In genomic region chr15:85771781-85772445, GRCh38 we compare ENCODE assay signal across 11 cellular contexts. TPM values are rescaled to one million over a fixed set of nuclear protein-coding genes. Genes with fewer than 3 reads are reported as not detected.
DNase-seq lines count a peak whose midpoint lies in the region; ATAC-seq and TF ChIP-seq lines count a peak whose summit lies in the region.
"Had no signal": no experiment of that assay in that cellular context is flagged by ENCODE, and none has a peak within 500 bp of the region (broad histone marks: within the 10 kb centered on the region; RNA-seq: fewer than 3 reads in every experiment).

No MANE protein-coding gene starts in this region.

- H3K9me3 ChIP-seq in esophagus squamous epithelium, result no peaks in the 10 kb centered on the region
- no peaks in the 10 kb centered on the region for H3K9me3 ChIP-seq in lung (ENCODE audit: control insufficient read depth in 2 of 2, insufficient read depth in 1 of 2, low read length in 1 of 2)
- no peaks in the 10 kb centered on the region for H3K9me3 ChIP-seq in subcutaneous abdominal adipose tissue (ENCODE audit: control insufficient read depth in 5 of 5, low read length in 5 of 5)

- WGBS in esophagus squamous epithelium, 2 donors, result 56 to 69% methylated on average over 9 to 12 of the region's 13 CpGs
- WGBS in lung, 2 donors, result 46 to 56% methylated on average over 13 of the region's 13 CpGs

- peaks cover 17% of the 10 kb centered on the region for H3K4me1 Mint-ChIP-seq in type B pancreatic cell (ENCODE audit: unreplicated experiment)

- H3K4me3 Mint-ChIP-seq in type B pancreatic cell, result no peak overlapping the region
- H3K4me3 Mint-ChIP-seq: mesothelial cell of epicardium had no signal

- H3K27ac Mint-ChIP-seq in type B pancreatic cell, result no peak overlapping the region

- peak overlapping the region in 4 of 5 donors; percentile 11 to 68 (median 44) for H3K9ac ChIP-seq in subcutaneous abdominal adipose tissue (ENCODE audit: low read length in 5 of 5)

- ATAC-seq in lung (ENCODE audit: insufficient read depth, low FRiP score) (peak; percentile 44), GM19463 (IDR thresholded peaks at IDR 0.05; ENCODE audit: unreplicated experiment) (no peak)

- H3K27me3 ChIP-seq in esophagus squamous epithelium (no peaks in the 10 kb centered on the region), lung (ENCODE audit: control insufficient read depth, insufficient read depth) (no peaks in the 10 kb centered on the region), subcutaneous abdominal adipose tissue (ENCODE audit: control insufficient read depth in 5 of 5, insufficient read depth in 4 of 5, low read length in 5 of 5) (no peaks in the 10 kb centered on the region)

- H3K36me3 Mint-ChIP-seq in type B pancreatic cell, result no peaks in the 10 kb centered on the region

- no peak for TF ChIP-seq CTCF in esophagus squamous epithelium (IDR thresholded peaks at IDR 0.05)
- no peak for TF ChIP-seq CTCF in lung (IDR thresholded peaks at IDR 0.05; ENCODE audit: control extremely low read depth, extremely low read depth)
- no peak for TF ChIP-seq CTCF in type B pancreatic cell (conservative IDR thresholded peaks at IDR 0.05)

- H3K36me3 ChIP-seq in esophagus squamous epithelium (peaks cover 0 to 23% (median 0%) of the 10 kb centered on the region in 3 donors), lung (ENCODE audit: control insufficient read depth in 2 of 2, insufficient read depth in 2 of 2, low read length in 2 of 2) (peaks cover 0 to 2% of the 10 kb centered on the region in 2 donors), subcutaneous abdominal adipose tissue (ENCODE audit: control insufficient read depth in 5 of 5, insufficient read depth in 5 of 5, low read length in 5 of 5) (peaks cover 0 to 19% (median 8%) of the 10 kb centered on the region in 5 donors)

- intact Hi-C loops in esophagus squamous epithelium (cut with DNase I), result no loop called here

- TF ChIP-seq POLR2A in esophagus squamous epithelium (IDR thresholded peaks at IDR 0.05), result no peak

- H3K4me1 ChIP-seq in esophagus squamous epithelium, result peaks cover 12 to 41% (median 21%) of the 10 kb centered on the region in 3 donors
- peaks cover 0 to 18% of the 10 kb centered on the region in 2 donors for H3K4me1 ChIP-seq in lung (ENCODE audit: control insufficient read depth in 2 of 2, insufficient read depth in 2 of 2, low read length in 2 of 2)
- peaks cover 10 to 75% (median 36%) of the 10 kb centered on the region in 5 donors for H3K4me1 ChIP-seq in subcutaneous abdominal adipose tissue (ENCODE audit: control insufficient read depth in 5 of 5, insufficient read depth in 5 of 5, low read length in 5 of 5)

- no peaks in the 10 kb centered on the region for H3K27me3 Mint-ChIP-seq in type B pancreatic cell

- H3K27ac ChIP-seq in esophagus squamous epithelium (peak overlapping the region; percentile 33 to 89 (median 64)), lung (ENCODE audit: low read depth in 1 of 2, low read length in 1 of 2) (peak overlapping the region in 1 of 2 donors; percentile 83), subcutaneous abdominal adipose tissue (ENCODE audit: low read depth, low read length) (peak overlapping the region; percentile 90)

- DNase-seq in NCI-H510A treated with DMSO at 0.1 percent for 48 hours (lab: John Stamatoyannopoulos, UW), result peak; percentile 23
- DNase-seq in esophagus squamous epithelium (lab: John Stamatoyannopoulos, UW), result no peak
- DNase-seq in lung (ENCODE audit: low spot score), result peak; percentile 75
- no peak for DNase-seq in SKM-1 treated with dmso at 0.1 percent for 144 hours (lab: John Stamatoyannopoulos, UW; ENCODE audit: unreplicated experiment)
- no peak for DNase-seq in type B pancreatic cell (ENCODE audit: extremely low spot score, unreplicated experiment)
- DNase-seq in stimulated activated CD4-positive, alpha-beta T cell treated with anti-CD3 and anti-CD28 coated beads, Interleukin-15, amount 100 ng/mL, for 24 hours, result no peak
- DNase-seq: NCI-H1092 treated with DMSO at 0.1 percent for 48 hours; stimulated activated naive CD4-positive, alpha-beta T cell had no signal

- H3K9me3 Mint-ChIP-seq in type B pancreatic cell, result no peaks in the 10 kb centered on the region
- H3K9me3 Mint-ChIP-seq: mesothelial cell of epicardium had no signal

- H3K4me3 ChIP-seq in esophagus squamous epithelium, result no peak overlapping the region
- no peak overlapping the region for H3K4me3 ChIP-seq in lung
- peak overlapping the region in 2 of 5 donors; percentile 4 to 45 for H3K4me3 ChIP-seq in subcutaneous abdominal adipose tissue (ENCODE audit: low read depth in 1 of 5, low read length in 5 of 5)

RNA-seq across cellular contexts. Expression of gene KLHL25, which starts 22.8 kb away (rescaled TPM):
- total RNA-seq in esophagus squamous epithelium (10 to 100 TPM in 1 of 4 donors, 1 to 10 TPM in 3; 3.1 to 11.6 (median 8.1) TPM), lung (1 to 10 TPM; 8.1 to 9.2 TPM), type B pancreatic cell (ENCODE audit: low replicate concordance) (6.9 and 12.3 TPM in 2 replicates)
- polyA plus RNA-seq in lung, result 1 to 10 TPM; 3.0 to 6.1 TPM

Comparison
In these comparisons a context has a peak if more than half of its experiments do, and no peak if none do; other contexts are left out.
1. DNase-seq: peak in NCI-H510A treated with DMSO at 0.1 percent for 48 hours (single experiment) and lung (single experiment); none in esophagus squamous epithelium (single experiment), SKM-1 treated with dmso at 0.1 percent for 144 hours (single experiment), type B pancreatic cell (single experiment) and stimulated activated CD4-positive, alpha-beta T cell treated with anti-CD3 and anti-CD28 coated beads, Interleukin-15, amount 100 ng/mL, for 24 hours (single experiment).